Comparison of ENCODE assay signal across 8 cellular contexts in genomic region chr17:40086150-40087044, GRCh38. TPM values are rescaled to one million over a fixed set of nuclear protein-coding genes. Genes with fewer than 3 reads are reported as not detected.
DNase-seq lines count a peak whose midpoint lies in the region; ATAC-seq and TF ChIP-seq lines count a peak whose summit lies in the region.

No MANE protein-coding gene starts in this region.

- H3K36me3 Mint-ChIP-seq in WTC11 (peaks cover 10% of the 10 kb centered on the region; the same call in 1 of the 2 replicates), naive B cell (peaks cover 11 to 43% of the 10 kb centered on the region in 2 donors)

- no peaks in the 10 kb centered on the region for H3K27me3 ChIP-seq in dorsolateral prefrontal cortex

- ATAC-seq in WTC11 (peak; percentile 85), naive B cell (ENCODE audit: low read depth in 2 of 2) (peak; percentile 68 to 89), GM18517 (IDR thresholded peaks at IDR 0.05; ENCODE audit: unreplicated experiment) (no peak), GM21717 (IDR thresholded peaks at IDR 0.05; ENCODE audit: unreplicated experiment) (no peak)

- peak overlapping the region in 52 of 59 donors; percentile 9 to 77 (median 56) for H3K27ac ChIP-seq in dorsolateral prefrontal cortex

- intact Hi-C loops in dorsolateral prefrontal cortex (cut with DNase I): loop anchor here in 1 of 2 donors (10.0 kb wide), 1 partner anchor 72 kb away; the partner anchor contains the start of gene CSF3

- peak overlapping the region in 3 of 59 donors; percentile 2 to 18 (median 10) for H3K4me3 ChIP-seq in dorsolateral prefrontal cortex

- DNase-seq in D341Med (ENCODE audit: low spot score) (peak; percentile 96), HuH-7.5 (ENCODE audit: low spot score) (peak; percentile 77), WTC11 (ENCODE audit: low spot score) (peak; percentile 88), dorsolateral prefrontal cortex (no peak), naive B cell (peak; percentile 57), NCI-H226 (no peak)

- H3K4me1 Mint-ChIP-seq in WTC11 (peaks cover 16% of the 10 kb centered on the region), naive B cell (peaks cover 6 to 14% (median 11%) of the 10 kb centered on the region in 3 donors)

- H3K27ac Mint-ChIP-seq in WTC11 (no peak overlapping the region), naive B cell (peak overlapping the region in 3 of 6 donors; percentile 11 to 75 (median 22))

- H3K4me3 Mint-ChIP-seq in WTC11 (no peak overlapping the region), naive B cell (no peak overlapping the region)

- H3K27me3 Mint-ChIP-seq in WTC11 (ENCODE audit: low read depth) (no peaks in the 10 kb centered on the region), naive B cell (no peaks in the 10 kb centered on the region)

- CTCF ChIA-PET in WTC11 (lab: Charles Lee): interaction anchor here (0.6 to 4.9 kb wide), 39 partner anchors 8 to 202 kb away, joined by 3 to 161 read pairs (median 5); partner anchors contain the start of genes CSF3, MED24, NR1D1 and PSMD3

- peak; percentile 84 for TF ChIP-seq CTCF in WTC11 (IDR thresholded peaks at IDR 0.05)
- TF ChIP-seq CTCF in dorsolateral prefrontal cortex (IDR thresholded peaks at IDR 0.05 in 54 of 56, conservative IDR thresholded peaks at IDR 0.05 in 2 of 56; ENCODE audit: low read depth in 1 of 56, partially characterized antibody in 56 of 56): peak; percentile 51 to 94 (median 82)

- POLR2A ChIA-PET in WTC11 (lab: Charles Lee): interaction anchor here (1.0 to 1.1 kb wide), 3 partner anchors 11 to 32 kb away, joined by 3 to 5 read pairs (median 4); partner anchors contain the start of genes MED24 and THRA

- no peaks in the 10 kb centered on the region for H3K9me3 Mint-ChIP-seq in WTC11
- no peaks in the 10 kb centered on the region for H3K9me3 Mint-ChIP-seq in naive B cell

TF ChIP-seq in WTC11, 78 proteins besides CTCF, POLR2A, EP300 and RAD21:
- TF ChIP-seq MAX (CRISPR knock-in tag; IDR thresholded peaks at IDR 0.05): 0 out of 2 replicates have a peak, but pooled peaks have one; percentile 17
- TF ChIP-seq ESRRA (CRISPR knock-in tag; IDR thresholded peaks at IDR 0.05; ENCODE audit: borderline replicate concordance): no peak

RNA-seq across cellular contexts. Expression of gene NR1D1, which starts 14.0 kb away (rescaled TPM):
- 5.6 to 7.6 TPM (median 6.2 TPM) in 3 replicates for total RNA-seq in WTC11 (2021)
- 10 to 100 TPM; 26.9 to 97.0 (median 62.1) TPM for total RNA-seq in dorsolateral prefrontal cortex
- 1 to 10 TPM in 5 of 6 donors, not detected in 1; 1.1 to 2.9 (median 2.1) TPM for polyA plus RNA-seq in naive B cell (ENCODE audit: low read depth in 6 of 6)

RNA-seq across cellular contexts. Expression of gene THRA, which starts 23.6 kb away (rescaled TPM):
- 11.9 to 15.9 TPM (median 12.0 TPM) in 3 replicates for total RNA-seq in WTC11 (2021)
- total RNA-seq in dorsolateral prefrontal cortex: 100 to 1,000 TPM; 178 to 301 (median 231) TPM
- polyA plus RNA-seq in naive B cell (ENCODE audit: low read depth in 6 of 6): 1 to 10 TPM; 1.9 to 5.3 (median 4.7) TPM

RNA-seq across cellular contexts. Expression of gene MED24, which starts 32.2 kb away (rescaled TPM):
- total RNA-seq in WTC11 (2021) (95.5 to 107 TPM (median 103 TPM) in 3 replicates), dorsolateral prefrontal cortex (100 to 1,000 TPM in 59 of 120 experiments, 10 to 100 TPM in 61; 59.5 to 156 (median 99.1) TPM)
- 10 to 100 TPM; 44.9 to 58.9 (median 47.6) TPM for polyA plus RNA-seq in naive B cell (ENCODE audit: low read depth in 6 of 6)

RNA-seq across cellular contexts. Expression of gene MSL1, which starts 35.4 kb away (rescaled TPM):
- total RNA-seq in WTC11 (2021) (69.2 to 78.1 TPM (median 73.7 TPM) in 3 replicates), dorsolateral prefrontal cortex (100 to 1,000 TPM in 116 of 120 experiments, 10 to 100 TPM in 4; 87.8 to 143 (median 120) TPM)
- 10 to 100 TPM in 2 of 6 donors, 1 to 10 TPM in 4; 7.7 to 13.1 (median 9.2) TPM for polyA plus RNA-seq in naive B cell (ENCODE audit: low read depth in 6 of 6)

RNA-seq across cellular contexts. Expression of gene CASC3, which starts 53.9 kb away (rescaled TPM):
- 107 to 119 TPM (median 115 TPM) in 3 replicates for total RNA-seq in WTC11 (2021)
- total RNA-seq in dorsolateral prefrontal cortex: 100 to 1,000 TPM in 119 of 120 experiments, 10 to 100 TPM in 1; 95.0 to 216 (median 136) TPM
- 10 to 100 TPM; 31.8 to 60.5 (median 44.5) TPM for polyA plus RNA-seq in naive B cell (ENCODE audit: low read depth in 6 of 6)

Comparison
In these comparisons a context has a peak if more than half of its experiments do, and no peak if none do; other contexts are left out.
1. DNase-seq: peak in D341Med (single experiment), HuH-7.5 (single experiment), WTC11 (single experiment) and naive B cell (single experiment); none in dorsolateral prefrontal cortex (0 of 10) and NCI-H226 (single experiment).
2. ATAC-seq: peak in WTC11 (single experiment) and naive B cell (2 of 2); none in GM18517 (single experiment) and GM21717 (single experiment).
3. RNA of gene THRA, which starts 23.6 kb away (total RNA-seq): 178 to 301 TPM in dorsolateral prefrontal cortex; 11.9 to 15.9 TPM in WTC11; every median in the first group is over 10 times any median in the second.